Comparison of ENCODE assay signal across 14 cellular contexts in the genomic region with DNA sequence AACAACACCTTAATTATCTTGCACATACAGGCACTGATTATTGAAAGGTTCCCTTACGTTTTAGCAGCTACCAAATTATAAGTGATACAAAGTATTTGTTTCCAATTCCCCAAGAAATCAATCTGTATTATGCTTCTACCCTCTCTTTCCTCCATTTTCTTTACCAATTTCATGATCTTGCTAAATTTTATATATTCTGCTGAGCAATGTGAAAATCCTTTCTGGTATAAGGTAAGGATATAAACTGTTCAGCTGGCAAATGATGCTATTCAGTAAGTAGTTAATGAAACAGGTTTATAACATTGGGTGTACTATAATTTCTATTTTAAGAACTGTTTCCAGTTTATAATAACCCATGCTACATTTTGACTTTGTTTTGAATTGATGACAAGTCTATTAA. TPM values are rescaled to one million over a fixed set of nuclear protein-coding genes. Genes with fewer than 3 reads are reported as not detected.
DNase-seq lines count a peak whose midpoint lies in the region; ATAC-seq lines count a peak whose summit lies in the region.
"Had no signal": no experiment of that assay in that cellular context is flagged by ENCODE, and none has a peak within 500 bp of the region (broad histone marks: within the 10 kb centered on the region; RNA-seq: fewer than 3 reads in every experiment).

No MANE protein-coding gene starts in this region.

- H3K4me1 ChIP-seq in Karpas-422 (ENCODE audit: low read length), result peaks cover 26% of the 10 kb centered on the region

- peaks cover 27% of the 10 kb centered on the region for H3K36me3 ChIP-seq in Karpas-422 (ENCODE audit: insufficient read depth, low read length)
- H3K36me3 ChIP-seq: thyroid gland had no signal

- peak overlapping the region; percentile 82 to 94 for H3K4me3 Mint-ChIP-seq in activated T-cell treated with anti-CD3 and anti-CD28 coated beads, Interleukin-2, amount 50 U/mL, for 72 hours
- H3K4me3 Mint-ChIP-seq in central memory CD8-positive, alpha-beta T cell, result peak overlapping the region; percentile 90
- H3K4me3 Mint-ChIP-seq in stimulated activated effector memory CD8-positive, alpha-beta T cell treated with anti-CD3 and anti-CD28 coated beads, Interleukin-12 subunit alpha, Interleukin-12 subunit beta, amount 100 ng/mL, for 72 hours, result peak overlapping the region; percentile 96

- no peak overlapping the region for H3K4me3 ChIP-seq in Karpas-422 (ENCODE audit: low read length)

- no peaks in the 10 kb centered on the region for H3K9me2 ChIP-seq in Karpas-422 (replicated peaks; ENCODE audit: insufficient read depth, low read length)

- H3K4me1 Mint-ChIP-seq in activated T-cell treated with anti-CD3 and anti-CD28 coated beads, Interleukin-2, amount 50 U/mL, for 72 hours (ENCODE audit: low read depth), result peaks cover 46% of the 10 kb centered on the region
- peaks cover 27% of the 10 kb centered on the region for H3K4me1 Mint-ChIP-seq in central memory CD8-positive, alpha-beta T cell
- peaks cover 32% of the 10 kb centered on the region for H3K4me1 Mint-ChIP-seq in stimulated activated effector memory CD8-positive, alpha-beta T cell treated with anti-CD3 and anti-CD28 coated beads, Interleukin-12 subunit alpha, Interleukin-12 subunit beta, amount 100 ng/mL, for 72 hours

- no peak overlapping the region for H3K9ac ChIP-seq in Karpas-422 (ENCODE audit: low read length)

- no peak for ATAC-seq in activated T-cell treated with anti-CD3 and anti-CD28 coated beads, Interleukin-2, amount 50 U/mL, for 72 hours (replicated peaks in 1 of 2)
- no peak for ATAC-seq in central memory CD8-positive, alpha-beta T cell (replicated peaks; ENCODE audit: extremely low read depth, poor library complexity, severe bottlenecking)
- no peak for ATAC-seq in stimulated activated effector memory CD8-positive, alpha-beta T cell treated with anti-CD3 and anti-CD28 coated beads, Interleukin-12 subunit alpha, Interleukin-12 subunit beta, amount 100 ng/mL, for 72 hours

- H3K27me3 Mint-ChIP-seq in activated T-cell treated with anti-CD3 and anti-CD28 coated beads, Interleukin-2, amount 50 U/mL, for 72 hours (ENCODE audit: low read depth), result no peaks in the 10 kb centered on the region
- no peaks in the 10 kb centered on the region for H3K27me3 Mint-ChIP-seq in central memory CD8-positive, alpha-beta T cell

- H3K27ac ChIP-seq in Karpas-422 (ENCODE audit: low read length), result peak overlapping the region; percentile 4; the same call in 1 of the 2 replicates

- peaks cover 13% of the 10 kb centered on the region for H3K9me3 ChIP-seq in Karpas-422 (ENCODE audit: low read length)
- H3K9me3 ChIP-seq: body of pancreas, thyroid gland had no signal

- no peak for DNase-seq in activated T-cell treated with anti-CD3 and anti-CD28 coated beads, Interleukin-2, amount 50 U/mL, for 72 hours
- DNase-seq in activated T-cell treated with anti-CD3 and anti-CD28 coated beads, Interleukin-2, amount 50 U/mL, for 48 hours, result no peak
- DNase-seq in Karpas-422, result no peak
- DNase-seq in central memory CD8-positive, alpha-beta T cell (ENCODE audit: low spot score in 2 of 2), result no peak
- DNase-seq in stimulated activated effector memory CD8-positive, alpha-beta T cell treated with anti-CD3 and anti-CD28 coated beads, Interleukin-12 subunit alpha, Interleukin-12 subunit beta, amount 100 ng/mL, for 72 hours (ENCODE audit: low spot score in 2 of 2), result no peak
- DNase-seq in cortex of kidney (lab: John Stamatoyannopoulos, UW), result no peak
- no peak for DNase-seq in SHP77 treated with DMSO at 0.1 percent for 48 hours (lab: John Stamatoyannopoulos, UW)
- no peak for DNase-seq in NCI-H146 (lab: John Stamatoyannopoulos, UW)
- DNase-seq: body of pancreas; left lung; NCI-H1694 treated with DMSO at 0.1 percent for 48 hours; NCI-H526; stimulated activated CD4-positive, alpha-beta T cell treated with anti-CD3 and anti-CD28 coated beads, Interleukin-1b, Interleukin-23, amount 100 ng/mL, for 48 hours; thyroid gland had no signal

- H3K4me2 ChIP-seq in Karpas-422 (ENCODE audit: low read depth, low read length, poor library complexity, severe bottlenecking), result no peak overlapping the region

- H3K27me3 ChIP-seq in Karpas-422 (ENCODE audit: low read length), result no peaks in the 10 kb centered on the region
- H3K27me3 ChIP-seq: body of pancreas, left lung, thyroid gland had no signal

- H3K27ac Mint-ChIP-seq in activated T-cell treated with anti-CD3 and anti-CD28 coated beads, Interleukin-2, amount 50 U/mL, for 72 hours, result peak overlapping the region; percentile 93
- H3K27ac Mint-ChIP-seq in central memory CD8-positive, alpha-beta T cell (ENCODE audit: low read depth), result peak overlapping the region; percentile 99
- peak overlapping the region; percentile 99 for H3K27ac Mint-ChIP-seq in stimulated activated effector memory CD8-positive, alpha-beta T cell treated with anti-CD3 and anti-CD28 coated beads, Interleukin-12 subunit alpha, Interleukin-12 subunit beta, amount 100 ng/mL, for 72 hours

- H3K9me3 Mint-ChIP-seq in activated T-cell treated with anti-CD3 and anti-CD28 coated beads, Interleukin-2, amount 50 U/mL, for 72 hours, result peaks cover 3 to 5% of the 10 kb centered on the region in 2 donors
- peaks cover 4% of the 10 kb centered on the region for H3K9me3 Mint-ChIP-seq in central memory CD8-positive, alpha-beta T cell
- peaks cover 3% of the 10 kb centered on the region for H3K9me3 Mint-ChIP-seq in stimulated activated effector memory CD8-positive, alpha-beta T cell treated with anti-CD3 and anti-CD28 coated beads, Interleukin-12 subunit alpha, Interleukin-12 subunit beta, amount 100 ng/mL, for 72 hours

- peaks cover 4 to 11% of the 10 kb centered on the region in 2 donors for H3K36me3 Mint-ChIP-seq in activated T-cell treated with anti-CD3 and anti-CD28 coated beads, Interleukin-2, amount 50 U/mL, for 72 hours (ENCODE audit: insufficient read depth in 2 of 2)
- H3K36me3 Mint-ChIP-seq in central memory CD8-positive, alpha-beta T cell (ENCODE audit: insufficient read depth), result peaks cover 22% of the 10 kb centered on the region
- H3K36me3 Mint-ChIP-seq in stimulated activated effector memory CD8-positive, alpha-beta T cell treated with anti-CD3 and anti-CD28 coated beads, Interleukin-12 subunit alpha, Interleukin-12 subunit beta, amount 100 ng/mL, for 72 hours, result peaks cover 51% of the 10 kb centered on the region

- no peak overlapping the region for H2AFZ ChIP-seq in Karpas-422 (ENCODE audit: low read length)

- H4K20me1 ChIP-seq in Karpas-422 (ENCODE audit: insufficient read depth, low read depth, low read length), result no peaks in the 10 kb centered on the region

- H3K79me2 ChIP-seq in Karpas-422 (ENCODE audit: low read length), result peaks cover 23% of the 10 kb centered on the region

RNA-seq across cellular contexts. Expression of a gene that starts 1.0 kb away (rescaled TPM):
- total RNA-seq in activated T-cell treated with anti-CD3 and anti-CD28 coated beads, Interleukin-2, amount 50 U/mL, for 72 hours, result 10 to 100 TPM in 1 of 2 donors, 1 to 10 TPM in 1; 8.8 to 10.3 TPM
- 1.5 and 2.1 TPM in 2 replicates for total RNA-seq in Karpas-422 (2014; rRNA removed; shearing (Covaris generic); ENCODE audit: low replicate concordance)
